Comparison of ENCODE assay signal across 8 cellular contexts in genomic region chr9:34610434-34611206, GRCh38. TPM values are rescaled to one million over a fixed set of nuclear protein-coding genes. Genes with fewer than 3 reads are reported as not detected.
DNase-seq lines count a peak whose midpoint lies in the region; ATAC-seq, FAIRE-seq and TF ChIP-seq lines count a peak whose summit lies in the region.

No MANE protein-coding gene starts in this region.

- no peaks in the 10 kb centered on the region for H3K27me3 Mint-ChIP-seq in stimulated activated naive CD8-positive, alpha-beta T cell treated with anti-CD3 and anti-CD28 coated beads, Interleukin-15, Interleukin-2, amounts not matched to agents 100 ng/mL and 50 ng/mL, for 24 hours
- H3K27me3 Mint-ChIP-seq in activated naive CD8-positive, alpha-beta T cell treated with anti-CD3 and anti-CD28 coated beads, Interleukin-2, amount 10 ng/mL, durations not matched to agents 7 days and 5 days: no peaks in the 10 kb centered on the region

- peaks cover 11 to 15% of the 10 kb centered on the region in 2 donors for H3K4me1 ChIP-seq in kidney (ENCODE audit: control insufficient read depth in 1 of 2, insufficient read depth in 1 of 2, low read depth in 1 of 2, low read length in 2 of 2)

- no peak for ATAC-seq in stimulated activated naive CD8-positive, alpha-beta T cell treated with anti-CD3 and anti-CD28 coated beads, Interleukin-15, Interleukin-2, amounts not matched to agents 100 U/mL and 50 U/mL, for 24 hours
- no peak for ATAC-seq in activated naive CD8-positive, alpha-beta T cell treated with anti-CD3 and anti-CD28 coated beads, Interleukin-2, amount 10 ng/mL, durations not matched to agents 7 days and 5 days (ENCODE audit: low read depth)
- ATAC-seq in GM19463 (IDR thresholded peaks at IDR 0.05; ENCODE audit: unreplicated experiment): no peak

- FAIRE-seq in kidney (lab: Jason Lieb, UNC): no peak

- DNase-seq in stimulated activated naive CD8-positive, alpha-beta T cell treated with anti-CD3 and anti-CD28 coated beads, Interleukin-15, Interleukin-2, amounts not matched to agents 100 U/mL and 50 U/mL, for 24 hours: no peak
- DNase-seq in activated naive CD8-positive, alpha-beta T cell treated with anti-CD3 and anti-CD28 coated beads, Interleukin-2, amount 10 ng/mL, durations not matched to agents 7 days and 5 days: no peak
- DNase-seq in kidney: peak; percentile 75
- DNase-seq in NCI-H2171 treated with DMSO at 0.1 percent for 48 hours (lab: John Stamatoyannopoulos, UW): no peak
- no peak for DNase-seq in SKM-1 (lab: John Stamatoyannopoulos, UW; ENCODE audit: unreplicated experiment)
- no peak for DNase-seq in GM19238 (ENCODE audit: insufficient read length, low spot score)

- peak overlapping the region; percentile 91 for H3K4me3 Mint-ChIP-seq in stimulated activated naive CD8-positive, alpha-beta T cell treated with anti-CD3 and anti-CD28 coated beads, Interleukin-15, Interleukin-2, amounts not matched to agents 100 ng/mL and 50 ng/mL, for 24 hours
- peak overlapping the region; percentile 94 for H3K4me3 Mint-ChIP-seq in activated naive CD8-positive, alpha-beta T cell treated with anti-CD3 and anti-CD28 coated beads, Interleukin-2, amount 10 ng/mL, durations not matched to agents 7 days and 5 days

- H3K4me1 Mint-ChIP-seq in stimulated activated naive CD8-positive, alpha-beta T cell treated with anti-CD3 and anti-CD28 coated beads, Interleukin-15, Interleukin-2, amounts not matched to agents 100 ng/mL and 50 ng/mL, for 24 hours (ENCODE audit: low read depth): peaks cover 29% of the 10 kb centered on the region
- H3K4me1 Mint-ChIP-seq in activated naive CD8-positive, alpha-beta T cell treated with anti-CD3 and anti-CD28 coated beads, Interleukin-2, amount 10 ng/mL, durations not matched to agents 7 days and 5 days: peaks cover 14% of the 10 kb centered on the region

- H3K36me3 ChIP-seq in kidney (ENCODE audit: control insufficient read depth in 1 of 2, insufficient read depth in 2 of 2, low read length in 2 of 2): peaks cover 6 to 7% of the 10 kb centered on the region in 2 donors

- H3K9me3 Mint-ChIP-seq in stimulated activated naive CD8-positive, alpha-beta T cell treated with anti-CD3 and anti-CD28 coated beads, Interleukin-15, Interleukin-2, amounts not matched to agents 100 ng/mL and 50 ng/mL, for 24 hours: no peaks in the 10 kb centered on the region
- H3K9me3 Mint-ChIP-seq in activated naive CD8-positive, alpha-beta T cell treated with anti-CD3 and anti-CD28 coated beads, Interleukin-2, amount 10 ng/mL, durations not matched to agents 7 days and 5 days: no peaks in the 10 kb centered on the region

- peak overlapping the region in 1 of 2 donors; percentile 91 for H3K4me3 ChIP-seq in kidney (ENCODE audit: low read length in 2 of 2)

- peaks cover 11% of the 10 kb centered on the region for H3K36me3 Mint-ChIP-seq in stimulated activated naive CD8-positive, alpha-beta T cell treated with anti-CD3 and anti-CD28 coated beads, Interleukin-15, Interleukin-2, amounts not matched to agents 100 ng/mL and 50 ng/mL, for 24 hours (ENCODE audit: low read depth)
- H3K36me3 Mint-ChIP-seq in activated naive CD8-positive, alpha-beta T cell treated with anti-CD3 and anti-CD28 coated beads, Interleukin-2, amount 10 ng/mL, durations not matched to agents 7 days and 5 days: no peaks in the 10 kb centered on the region

- POLR2A ChIA-PET in activated naive CD8-positive, alpha-beta T cell treated with anti-CD3 and anti-CD28 coated beads, Interleukin-2, amount 10 ng/mL, durations not matched to agents 7 days and 5 days (lab: Charles Lee): interaction anchor here (3.2 to 8.0 kb wide), 2 partner anchors 10 to 25 kb away, joined by 20 to 75 read pairs; partner anchors contain the start of genes DCTN3 and SIGMAR1

- intact Hi-C loops in kidney (cut with DNase I): no loop called here

- H3K27ac Mint-ChIP-seq in stimulated activated naive CD8-positive, alpha-beta T cell treated with anti-CD3 and anti-CD28 coated beads, Interleukin-15, Interleukin-2, amounts not matched to agents 100 ng/mL and 50 ng/mL, for 24 hours: no peak overlapping the region
- H3K27ac Mint-ChIP-seq in activated naive CD8-positive, alpha-beta T cell treated with anti-CD3 and anti-CD28 coated beads, Interleukin-2, amount 10 ng/mL, durations not matched to agents 7 days and 5 days: peak overlapping the region; percentile 92

- TF ChIP-seq CTCF in kidney (IDR thresholded peaks at IDR 0.05; ENCODE audit: borderline replicate concordance, extremely low read depth, insufficient read depth): no peak

- H3K27ac ChIP-seq in kidney (ENCODE audit: low read depth in 2 of 2, low read length in 2 of 2): no peak overlapping the region

- H3K9me3 ChIP-seq in kidney (ENCODE audit: control insufficient read depth in 1 of 2, low read length in 2 of 2): no peaks in the 10 kb centered on the region

- H3K9ac ChIP-seq in kidney (ENCODE audit: low read length in 2 of 2): peak overlapping the region in 1 of 2 donors; percentile 88

RNA-seq across cellular contexts. Expression of gene RPP25L, which starts 1.3 kb away (rescaled TPM):
- total RNA-seq in activated naive CD8-positive, alpha-beta T cell treated with anti-CD3 and anti-CD28 coated beads, Interleukin-2, amount 10 ng/mL, durations not matched to agents 7 days and 5 days: 10 to 100 TPM; 27.2 to 29.3 TPM
- total RNA-seq in kidney: 21.9 TPM
- 73.8 TPM for polyA plus RNA-seq in kidney (ENCODE audit: insufficient read depth, low read depth, low replicate concordance)

RNA-seq across cellular contexts. Expression of gene DCTN3, which starts 9.7 kb away (rescaled TPM):
- total RNA-seq in activated naive CD8-positive, alpha-beta T cell treated with anti-CD3 and anti-CD28 coated beads, Interleukin-2, amount 10 ng/mL, durations not matched to agents 7 days and 5 days: 100 to 1,000 TPM; 121 to 122 TPM
- total RNA-seq in kidney: 92.0 TPM
- 175 TPM for polyA plus RNA-seq in kidney (ENCODE audit: insufficient read depth, low read depth, low replicate concordance)

RNA-seq across cellular contexts. Expression of gene ARID3C, which starts 18.2 kb away (rescaled TPM):
- total RNA-seq in activated naive CD8-positive, alpha-beta T cell treated with anti-CD3 and anti-CD28 coated beads, Interleukin-2, amount 10 ng/mL, durations not matched to agents 7 days and 5 days: not detected
- total RNA-seq in kidney: not detected
- polyA plus RNA-seq in kidney (ENCODE audit: insufficient read depth, low read depth, low replicate concordance): not detected

RNA-seq across cellular contexts. Expression of gene CNTFR, which starts 21.1 kb away (rescaled TPM):
- not detected for total RNA-seq in activated naive CD8-positive, alpha-beta T cell treated with anti-CD3 and anti-CD28 coated beads, Interleukin-2, amount 10 ng/mL, durations not matched to agents 7 days and 5 days
- total RNA-seq in kidney: 3.7 TPM
- 1.7 TPM for polyA plus RNA-seq in kidney (ENCODE audit: insufficient read depth, low read depth, low replicate concordance)

RNA-seq across cellular contexts. Expression of gene SIGMAR1, which starts 27.0 kb away (rescaled TPM):
- total RNA-seq in activated naive CD8-positive, alpha-beta T cell treated with anti-CD3 and anti-CD28 coated beads, Interleukin-2, amount 10 ng/mL, durations not matched to agents 7 days and 5 days: 10 to 100 TPM; 48.8 to 55.4 TPM
- 40.6 TPM for total RNA-seq in kidney
- 43.3 TPM for polyA plus RNA-seq in kidney (ENCODE audit: insufficient read depth, low read depth, low replicate concordance)
